1 cellular context compared by ENCODE assay signal in genomic region chr1:25442178-25442577, GRCh38.
TF ChIP-seq lines count a peak whose summit lies in the region.

No MANE protein-coding gene starts in this region.

TF ChIP-seq in SK-N-SH, 30 proteins besides CTCF, POLR2A, EP300 and RAD21 (continued from another document):
- TF ChIP-seq RXRA (IDR thresholded peaks at IDR 0.05; ENCODE audit: borderline replicate concordance, low read depth) (no peak), TEAD4 (IDR thresholded peaks at IDR 0.05; ENCODE audit: borderline replicate concordance, insufficient read depth) (no peak), YY1 (IDR thresholded peaks at IDR 0.05; ENCODE audit: low read depth) (peak; percentile 50; the same call in 1 of the 2 replicates)
